Comparison of ENCODE assay signal across 10 cellular contexts in the genomic region with DNA sequence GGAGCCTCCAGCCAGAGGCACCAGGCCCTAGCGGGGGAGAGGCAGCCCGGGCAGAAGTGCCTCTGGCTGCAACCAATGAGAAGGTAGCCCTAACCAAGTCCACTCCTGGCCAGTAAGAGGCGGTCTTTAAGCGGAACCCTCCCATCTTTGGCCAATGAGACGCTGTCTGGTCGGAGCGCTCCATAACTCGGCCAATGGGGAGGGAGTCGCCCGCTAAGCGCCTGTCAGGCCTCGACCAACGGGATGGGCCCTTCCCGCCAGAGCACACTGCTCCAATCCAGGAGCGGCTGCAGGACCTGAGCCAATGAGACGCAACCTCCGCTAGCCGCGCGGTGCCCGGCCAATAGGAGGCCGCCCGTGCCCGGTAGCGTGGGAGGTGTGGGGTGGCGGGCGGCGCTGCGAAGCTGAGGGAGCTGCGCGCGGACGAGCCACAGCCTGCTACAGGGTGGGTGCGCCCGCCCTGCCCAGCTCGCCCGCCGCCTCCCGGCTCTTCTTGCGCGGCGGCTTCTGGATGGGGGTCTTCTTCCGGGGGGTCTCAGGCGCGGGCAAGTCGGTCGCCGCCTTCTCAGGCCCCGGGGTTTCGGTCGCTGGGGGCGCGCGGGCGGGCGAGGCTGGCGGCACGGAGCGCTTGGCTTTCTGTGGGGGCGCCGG. TPM values are rescaled to one million over a fixed set of nuclear protein-coding genes. Genes with fewer than 3 reads are reported as not detected.
DNase-seq lines count a peak whose midpoint lies in the region; ATAC-seq and TF ChIP-seq lines count a peak whose summit lies in the region.
"Had no signal": no experiment of that assay in that cellular context is flagged by ENCODE, and none has a peak within 500 bp of the region (broad histone marks: within the 10 kb centered on the region; RNA-seq: fewer than 3 reads in every experiment).

No MANE protein-coding gene starts in this region.

- H3K36me3 Mint-ChIP-seq in type B pancreatic cell: peaks cover 12% of the 10 kb centered on the region

- H3K4me2 ChIP-seq in osteoblast (ENCODE audit: insufficient read depth, low read length): no peak overlapping the region

- H3K79me2 ChIP-seq in osteoblast (ENCODE audit: insufficient read depth, low read length): peaks cover 4% of the 10 kb centered on the region

- H3K27ac ChIP-seq in RWPE2 (ENCODE audit: poor library complexity, severe bottlenecking) (no peak overlapping the region), osteoblast (ENCODE audit: low read depth, low read length) (no peak overlapping the region)

- no peak overlapping the region for H3K4me3 Mint-ChIP-seq in type B pancreatic cell
- H3K4me3 Mint-ChIP-seq: activated B cell treated with CpG ODN at 0.5 μM for 24 hours had no signal

- 0 out of 2 replicates have a peak, but pooled peaks cover 3% of the 10 kb centered on the region for H3K36me3 ChIP-seq in RWPE2 (ENCODE audit: low read depth)
- peaks cover 29% of the 10 kb centered on the region for H3K36me3 ChIP-seq in osteoblast (ENCODE audit: insufficient read depth, low read length)

- ATAC-seq in RWPE2 (ENCODE audit: low read depth): no peak
- ATAC-seq in esophagus mucosa: peak; percentile 63
- no peak for ATAC-seq in HG02610 (IDR thresholded peaks at IDR 0.05; ENCODE audit: unreplicated experiment)

- no peaks in the 10 kb centered on the region for H3K27me3 ChIP-seq in RWPE2 (ENCODE audit: insufficient read depth, poor library complexity, severe bottlenecking)
- no peaks in the 10 kb centered on the region for H3K27me3 ChIP-seq in osteoblast (ENCODE audit: insufficient read depth, low read length)

- H4K20me1 ChIP-seq in osteoblast (ENCODE audit: insufficient read depth, low read length): peaks cover 30% of the 10 kb centered on the region

- H3K4me3 ChIP-seq in RWPE2 (ENCODE audit: severe bottlenecking) (no peak overlapping the region), osteoblast (ENCODE audit: insufficient read depth, low read length) (no peak overlapping the region)

- no peaks in the 10 kb centered on the region for H3K4me1 ChIP-seq in RWPE2 (ENCODE audit: insufficient read depth, poor library complexity, severe bottlenecking)
- H3K4me1 ChIP-seq in osteoblast (ENCODE audit: insufficient read depth, low read length): peaks cover 16% of the 10 kb centered on the region

- no peak for TF ChIP-seq CTCF in RWPE2 (IDR thresholded peaks at IDR 0.05; ENCODE audit: poor library complexity, severe bottlenecking)
- no peak for TF ChIP-seq CTCF in osteoblast (IDR thresholded peaks at IDR 0.05; ENCODE audit: extremely low read depth, low read depth, low read length)
- TF ChIP-seq CTCF in type B pancreatic cell (conservative IDR thresholded peaks at IDR 0.05): no peak

- peaks cover 6% of the 10 kb centered on the region for H3K27me3 Mint-ChIP-seq in type B pancreatic cell

- H3K9me3 Mint-ChIP-seq in type B pancreatic cell: no peaks in the 10 kb centered on the region
- H3K9me3 Mint-ChIP-seq: activated B cell treated with CpG ODN at 0.5 μM for 24 hours had no signal

- no peak overlapping the region for H3K27ac Mint-ChIP-seq in type B pancreatic cell
- H3K27ac Mint-ChIP-seq: activated B cell treated with CpG ODN at 0.5 μM for 24 hours had no signal

- peaks cover 12% of the 10 kb centered on the region for H3K4me1 Mint-ChIP-seq in type B pancreatic cell (ENCODE audit: unreplicated experiment)

- H3K9me3 ChIP-seq in RWPE2 (ENCODE audit: severe bottlenecking) (no peaks in the 10 kb centered on the region), osteoblast (ENCODE audit: low read depth, low read length) (no peaks in the 10 kb centered on the region)

- peak; percentile 41 for DNase-seq in COLO829 (ENCODE audit: low spot score)
- peak; percentile 51 for DNase-seq in RWPE2 (ENCODE audit: low spot score)
- DNase-seq in osteoblast (ENCODE audit: insufficient read length, low spot score, missing footprints): peak; percentile 97
- DNase-seq in NCI-H1105 (lab: John Stamatoyannopoulos, UW): no peak
- no peak for DNase-seq in Ammon's horn (ENCODE audit: low spot score)
- DNase-seq in type B pancreatic cell (ENCODE audit: extremely low spot score, unreplicated experiment): no peak
- DNase-seq: activated B cell treated with CpG ODN at 0.5 μM for 24 hours, Karpas-422 had no signal

- H2AFZ ChIP-seq in osteoblast (ENCODE audit: low read length): no peak overlapping the region

RNA-seq across cellular contexts. Expression of a gene that starts 12.6 kb away (rescaled TPM):
- total RNA-seq in esophagus mucosa: 0.48 TPM
- 18.3 and 23.9 TPM in 2 replicates for total RNA-seq in osteoblast
- 4.2 and 21.7 TPM in 2 replicates for total RNA-seq in type B pancreatic cell (ENCODE audit: low replicate concordance)

RNA-seq across cellular contexts. Expression of a gene that starts 31.1 kb away (rescaled TPM):
- total RNA-seq in esophagus mucosa (4.6 TPM), osteoblast (12.4 and 13.8 TPM in 2 replicates), type B pancreatic cell (ENCODE audit: low replicate concordance) (24.6 and 39.5 TPM in 2 replicates)

Comparison
In these comparisons a context has a peak if more than half of its experiments do, and no peak if none do; other contexts are left out.
1. DNase-seq: peak in COLO829 (single experiment), RWPE2 (single experiment) and osteoblast (single experiment); none in NCI-H1105 (single experiment), Ammon's horn (single experiment) and type B pancreatic cell (single experiment).